Comparison of ENCODE assay signal across 13 cellular contexts in the genomic region with DNA sequence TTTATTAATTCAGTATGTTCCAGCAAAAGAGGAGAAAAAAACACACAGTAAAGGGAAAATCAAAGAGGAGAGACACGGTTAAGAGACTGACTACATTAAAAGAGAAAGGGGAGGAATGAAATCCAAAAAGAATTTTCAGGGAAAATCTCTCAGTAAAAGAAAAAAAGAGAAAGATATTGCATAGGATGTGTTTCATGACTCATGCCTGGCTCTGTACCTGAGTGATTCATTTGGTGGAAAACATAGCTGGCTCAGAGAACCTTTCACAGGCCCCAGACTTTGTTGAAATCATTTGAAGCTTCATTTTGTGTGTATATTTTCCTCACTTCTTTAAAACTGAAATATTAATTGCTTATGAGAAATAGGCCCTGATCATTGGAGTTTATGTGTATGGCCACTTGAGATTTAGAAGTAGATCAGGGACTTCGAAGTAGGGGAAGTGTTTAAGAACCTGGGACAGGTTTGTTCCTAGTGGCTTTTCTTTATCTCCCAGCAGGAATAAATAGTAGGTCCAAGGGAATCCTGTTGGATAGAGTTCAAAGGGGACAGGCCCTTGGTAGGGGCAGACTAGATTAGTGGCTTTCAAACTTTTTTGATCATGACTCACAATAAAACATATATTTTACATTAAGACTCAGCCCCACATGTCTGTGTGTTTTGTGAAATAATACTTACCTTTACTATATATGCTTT.
DNase-seq lines count a peak whose midpoint lies in the region; ATAC-seq and TF ChIP-seq lines count a peak whose summit lies in the region.
"Had no signal": no experiment of that assay in that cellular context is flagged by ENCODE, and none has a peak within 500 bp of the region (broad histone marks: within the 10 kb centered on the region; RNA-seq: fewer than 3 reads in every experiment).

No MANE protein-coding gene starts in this region.

- intact Hi-C loops in body of pancreas (cut with DNase I), result no loop called here

- H3K4me3 ChIP-seq in body of pancreas, result no peak overlapping the region
- no peak overlapping the region for H3K4me3 ChIP-seq in effector memory CD4-positive, alpha-beta T cell (ENCODE audit: insufficient read depth, low read depth, low read length, poor library complexity, severe bottlenecking)
- H3K4me3 ChIP-seq: prostate gland had no signal

- H3K27me3 Mint-ChIP-seq in effector memory CD8-positive, alpha-beta T cell, result no peaks in the 10 kb centered on the region
- H3K27me3 Mint-ChIP-seq: T-cell had no signal

- no peak for TF ChIP-seq CTCF in body of pancreas (IDR thresholded peaks at IDR 0.05)

- no peaks in the 10 kb centered on the region for H3K36me3 Mint-ChIP-seq in effector memory CD8-positive, alpha-beta T cell (ENCODE audit: insufficient read depth)
- H3K36me3 Mint-ChIP-seq: T-cell had no signal

- ATAC-seq in body of pancreas, result peak; percentile 49
- ATAC-seq in effector memory CD8-positive, alpha-beta T cell (replicated peaks), result no peak

- peak; percentile 22 for DNase-seq in stimulated activated CD4-positive, alpha-beta T cell treated with anti-CD3 and anti-CD28 coated beads, Interleukin-2, amount 100 ng/mL, for 4 hours (ENCODE audit: low read depth)
- DNase-seq in stimulated activated CD4-positive, alpha-beta T cell treated with anti-CD3 and anti-CD28 coated beads, Interleukin-2, amount 100 ng/mL, for 24 hours, result no peak
- DNase-seq in body of pancreas (no peak), kidney glomerular epithelial cell (lab: John Stamatoyannopoulos, UW) (peak; percentile 56), NOMO-1 treated with DMSO at 0.1 percent for 48 hours (lab: John Stamatoyannopoulos, UW; ENCODE audit: unreplicated experiment) (no peak), pons (ENCODE audit: low spot score) (no peak)
- DNase-seq in effector memory CD4-positive, alpha-beta T cell, result no peak
- no peak for DNase-seq in effector memory CD8-positive, alpha-beta T cell
- DNase-seq: NCI-H1105, substantia nigra, T-cell had no signal

- H3K27ac ChIP-seq in body of pancreas, result peak overlapping the region in 1 of 4 donors; percentile 50
- no peak overlapping the region for H3K27ac ChIP-seq in effector memory CD4-positive, alpha-beta T cell (ENCODE audit: insufficient read depth, low read length, poor library complexity, severe bottlenecking)
- H3K27ac ChIP-seq: C4-2B, prostate gland had no signal

- H3K9me3 ChIP-seq in body of pancreas, result no peaks in the 10 kb centered on the region
- H3K9me3 ChIP-seq in effector memory CD4-positive, alpha-beta T cell (ENCODE audit: control insufficient read depth, low read length), result no peaks in the 10 kb centered on the region
- H3K9me3 ChIP-seq: prostate gland had no signal

- no peaks in the 10 kb centered on the region for H3K27me3 ChIP-seq in body of pancreas
- H3K27me3 ChIP-seq in effector memory CD4-positive, alpha-beta T cell (replicated peaks; ENCODE audit: control insufficient read depth, insufficient read depth, low read length, poor library complexity, severe bottlenecking), result no peaks in the 10 kb centered on the region

- no peak overlapping the region for H3K4me3 Mint-ChIP-seq in effector memory CD8-positive, alpha-beta T cell
- H3K4me3 Mint-ChIP-seq: T-cell had no signal

- no peaks in the 10 kb centered on the region for H3K9me3 Mint-ChIP-seq in effector memory CD8-positive, alpha-beta T cell
- H3K9me3 Mint-ChIP-seq: T-cell had no signal

- peaks cover 6 to 9% of the 10 kb centered on the region in 2 donors for H3K4me1 Mint-ChIP-seq in effector memory CD8-positive, alpha-beta T cell (ENCODE audit: low read depth in 2 of 2)

- H3K27ac Mint-ChIP-seq in effector memory CD8-positive, alpha-beta T cell, result no peak overlapping the region

- WGBS in body of pancreas, 2 donors, result 71 to 75% methylated on average over 2 of the region's 2 CpGs

- no peak for TF ChIP-seq POLR2A in body of pancreas (IDR thresholded peaks at IDR 0.05)

- no peaks in the 10 kb centered on the region for H3K4me1 ChIP-seq in body of pancreas
- H3K4me1 ChIP-seq in effector memory CD4-positive, alpha-beta T cell (ENCODE audit: control insufficient read depth, insufficient read depth, low read length, poor library complexity, severe bottlenecking), result no peaks in the 10 kb centered on the region
- H3K4me1 ChIP-seq: prostate gland had no signal

- no peaks in the 10 kb centered on the region for H3K36me3 ChIP-seq in body of pancreas (replicated peaks in 1 of 2; ENCODE audit: insufficient read depth in 1 of 2, low read depth in 2 of 2)
- H3K36me3 ChIP-seq in effector memory CD4-positive, alpha-beta T cell (ENCODE audit: control insufficient read depth, insufficient read depth, low read length), result no peaks in the 10 kb centered on the region
- H3K36me3 ChIP-seq: prostate gland had no signal

Comparison
In these comparisons a context has a peak if more than half of its experiments do, and no peak if none do; other contexts are left out.
1. DNase-seq: peak in stimulated activated CD4-positive, alpha-beta T cell treated with anti-CD3 and anti-CD28 coated beads, Interleukin-2, amount 100 ng/mL, for 4 hours (single experiment) and kidney glomerular epithelial cell (single experiment); none in stimulated activated CD4-positive, alpha-beta T cell treated with anti-CD3 and anti-CD28 coated beads, Interleukin-2, amount 100 ng/mL, for 24 hours (0 of 2), body of pancreas (0 of 4), effector memory CD4-positive, alpha-beta T cell (0 of 3), effector memory CD8-positive, alpha-beta T cell (0 of 3), NOMO-1 treated with DMSO at 0.1 percent for 48 hours (single experiment) and pons (single experiment).